In the genomic region with DNA sequence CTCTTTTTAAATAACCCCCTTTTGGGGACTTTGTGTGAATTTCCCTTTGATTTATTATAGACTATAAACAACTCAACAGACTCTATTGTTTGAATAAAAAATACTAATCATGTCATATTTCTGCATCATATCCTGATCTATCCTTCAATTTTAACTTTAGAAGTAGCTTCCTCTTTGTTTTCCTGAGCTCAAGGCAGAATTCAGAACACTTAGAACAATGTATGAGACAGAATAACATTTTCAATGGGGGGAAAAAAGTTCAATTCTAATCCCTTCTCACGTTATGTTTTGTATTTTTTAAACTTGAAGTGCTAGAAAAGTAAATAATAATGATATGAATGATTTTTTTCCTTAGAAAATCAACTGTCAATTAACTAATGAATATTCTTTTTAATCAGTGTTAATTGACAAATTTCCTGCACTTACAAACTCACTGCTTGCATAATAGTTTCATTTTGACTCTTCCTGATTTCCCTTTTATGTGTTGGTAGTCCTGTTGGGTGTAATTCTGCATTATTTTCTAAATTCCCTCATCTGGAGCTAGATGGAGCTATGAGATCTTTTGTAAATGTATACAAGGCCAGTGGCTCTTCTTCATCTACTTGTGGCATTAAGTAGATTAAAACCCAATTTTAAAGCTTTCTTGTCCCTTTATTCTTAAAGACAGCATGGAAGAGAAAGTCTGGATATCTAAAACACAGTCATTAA, we compare ENCODE assay signal across 8 cellular contexts.
DNase-seq lines count a peak whose midpoint lies in the region; ATAC-seq and TF ChIP-seq lines count a peak whose summit lies in the region.

No MANE protein-coding gene starts in this region.

- peak overlapping the region; percentile 34 for H3K27ac Mint-ChIP-seq in activated naive CD4-positive, alpha-beta T cell treated with anti-CD3 and anti-CD28 coated beads, Interleukin-2, amount 10 ng/mL, durations not matched to agents 7 days and 5 days
- peak overlapping the region; percentile 28 for H3K27ac Mint-ChIP-seq in endothelial cell (ENCODE audit: unreplicated experiment)
- no peak overlapping the region for H3K27ac Mint-ChIP-seq in effector memory CD8-positive, alpha-beta T cell

- H3K9me3 ChIP-seq in parathyroid adenoma (ENCODE audit: control insufficient read depth, low read length) = no peaks in the 10 kb centered on the region

- peaks cover 23% of the 10 kb centered on the region for H3K4me1 ChIP-seq in parathyroid adenoma

- DNase-seq in activated naive CD4-positive, alpha-beta T cell treated with anti-CD3 and anti-CD28 coated beads, Interleukin-2, amount 10 ng/mL, durations not matched to agents 7 days and 5 days = no peak
- DNase-seq in activated naive CD4-positive, alpha-beta T cell treated with Interleukin-2 at 50 U/mL for 16 hours = no peak
- DNase-seq in NCI-H82 (lab: John Stamatoyannopoulos, UW) (peak; percentile 67), endothelial cell (ENCODE audit: low spot score) (no peak), HEK293T (ENCODE audit: extremely low spot score) (no peak)
- DNase-seq in effector memory CD8-positive, alpha-beta T cell = no peak

- no peak overlapping the region for H3K4me3 ChIP-seq in parathyroid adenoma (ENCODE audit: low read depth, low read length)

- no peak overlapping the region for H3K9ac ChIP-seq in parathyroid adenoma

- no peak for TF ChIP-seq CTCF in endothelial cell (IDR thresholded peaks at IDR 0.05; ENCODE audit: unreplicated experiment)
- peak; percentile 34 for TF ChIP-seq CTCF in parathyroid adenoma (IDR thresholded peaks at IDR 0.05)

- H3K4me2 ChIP-seq in parathyroid adenoma (ENCODE audit: low read length) = no peak overlapping the region

- H3K4me3 Mint-ChIP-seq in activated naive CD4-positive, alpha-beta T cell treated with anti-CD3 and anti-CD28 coated beads, Interleukin-2, amount 10 ng/mL, durations not matched to agents 7 days and 5 days = no peak overlapping the region
- H3K4me3 Mint-ChIP-seq in endothelial cell (ENCODE audit: unreplicated experiment) = no peak overlapping the region
- H3K4me3 Mint-ChIP-seq in effector memory CD8-positive, alpha-beta T cell = no peak overlapping the region

- no peaks in the 10 kb centered on the region for H3K27me3 ChIP-seq in parathyroid adenoma (ENCODE audit: control insufficient read depth, insufficient read depth, low read length)

- peaks cover 2% of the 10 kb centered on the region for H3K79me2 ChIP-seq in parathyroid adenoma

- POLR2A ChIA-PET in HEK293T (lab: Yijun Ruan, JAX) = no interaction called here

- H3K9me3 Mint-ChIP-seq in activated naive CD4-positive, alpha-beta T cell treated with anti-CD3 and anti-CD28 coated beads, Interleukin-2, amount 10 ng/mL, durations not matched to agents 7 days and 5 days = peaks cover 17% of the 10 kb centered on the region
- H3K9me3 Mint-ChIP-seq in endothelial cell (ENCODE audit: unreplicated experiment) = no peaks in the 10 kb centered on the region
- no peaks in the 10 kb centered on the region for H3K9me3 Mint-ChIP-seq in effector memory CD8-positive, alpha-beta T cell

- H3K36me3 Mint-ChIP-seq in activated naive CD4-positive, alpha-beta T cell treated with anti-CD3 and anti-CD28 coated beads, Interleukin-2, amount 10 ng/mL, durations not matched to agents 7 days and 5 days = peaks cover 36% of the 10 kb centered on the region
- no peaks in the 10 kb centered on the region for H3K36me3 Mint-ChIP-seq in endothelial cell (ENCODE audit: low read depth, unreplicated experiment)
- H3K36me3 Mint-ChIP-seq in effector memory CD8-positive, alpha-beta T cell (ENCODE audit: insufficient read depth) = no peaks in the 10 kb centered on the region

- no peak overlapping the region for H2AFZ ChIP-seq in parathyroid adenoma

- H3K27me3 Mint-ChIP-seq in activated naive CD4-positive, alpha-beta T cell treated with anti-CD3 and anti-CD28 coated beads, Interleukin-2, amount 10 ng/mL, durations not matched to agents 7 days and 5 days = no peaks in the 10 kb centered on the region
- no peaks in the 10 kb centered on the region for H3K27me3 Mint-ChIP-seq in endothelial cell (ENCODE audit: unreplicated experiment)
- H3K27me3 Mint-ChIP-seq in effector memory CD8-positive, alpha-beta T cell = no peaks in the 10 kb centered on the region

- H3K36me3 ChIP-seq in parathyroid adenoma (ENCODE audit: control insufficient read depth, insufficient read depth, low read length) = no peaks in the 10 kb centered on the region

- H3K4me1 Mint-ChIP-seq in activated naive CD4-positive, alpha-beta T cell treated with anti-CD3 and anti-CD28 coated beads, Interleukin-2, amount 10 ng/mL, durations not matched to agents 7 days and 5 days = peaks cover 61% of the 10 kb centered on the region
- peaks cover 7% of the 10 kb centered on the region for H3K4me1 Mint-ChIP-seq in endothelial cell (ENCODE audit: unreplicated experiment)
- H3K4me1 Mint-ChIP-seq in effector memory CD8-positive, alpha-beta T cell (ENCODE audit: low read depth in 2 of 2) = no peaks in the 10 kb centered on the region

- no peak overlapping the region for H3K27ac ChIP-seq in parathyroid adenoma

- no peak for ATAC-seq in HG03342 (IDR thresholded peaks at IDR 0.05; ENCODE audit: unreplicated experiment)
- ATAC-seq in effector memory CD8-positive, alpha-beta T cell (replicated peaks) = no peak

- CTCF ChIA-PET in activated naive CD4-positive, alpha-beta T cell treated with anti-CD3 and anti-CD28 coated beads, Interleukin-2, amount 10 ng/mL, durations not matched to agents 7 days and 5 days (lab: Charles Lee) = interaction anchor here (0.5 to 6.7 kb wide), 11 partner anchors 97 to 811 kb away, joined by 3 to 44 read pairs (median 4); partner anchors contain the start of gene NRP2
- CTCF ChIA-PET in HEK293T (lab: Yijun Ruan, JAX) = interaction anchor here (0.6 to 1.2 kb wide), 2 partner anchors 794 to 804 kb away, joined by 3 to 4 read pairs; no protein-coding TSS in a partner anchor

TF ChIP-seq in HEK293T, 16 proteins besides CTCF, POLR2A, EP300 and RAD21:
- no peak for TF ChIP-seq CTBP1 (IDR thresholded peaks at IDR 0.05; ENCODE audit: borderline replicate concordance)
- no peak for TF ChIP-seq SUZ12 (IDR thresholded peaks at IDR 0.05)
- TF ChIP-seq L3MBTL2 (conservative IDR thresholded peaks at IDR 0.05) = no peak
- no peak for TF ChIP-seq ZNF384 (IDR thresholded peaks at IDR 0.05)
- TF ChIP-seq ARNT (IDR thresholded peaks at IDR 0.05) = no peak
- TF ChIP-seq TARDBP (IDR thresholded peaks at IDR 0.05) = no peak
- no peak for TF ChIP-seq PKNOX1 (IDR thresholded peaks at IDR 0.05)
- TF ChIP-seq ELF4 (IDR thresholded peaks at IDR 0.05) = no peak
- no peak for TF ChIP-seq FOXA1 (IDR thresholded peaks at IDR 0.05)
- TF ChIP-seq LEF1 (IDR thresholded peaks at IDR 0.05; ENCODE audit: borderline replicate concordance) = no peak
- TF ChIP-seq HDGF (IDR thresholded peaks at IDR 0.05; ENCODE audit: borderline replicate concordance) = no peak
- no peak for TF ChIP-seq NFRKB (IDR thresholded peaks at IDR 0.05)
- TF ChIP-seq FOXK2 (IDR thresholded peaks at IDR 0.05) = no peak
- no peak for TF ChIP-seq FOXM1 (IDR thresholded peaks at IDR 0.05; ENCODE audit: borderline replicate concordance)
- TF ChIP-seq SP1 (IDR thresholded peaks at IDR 0.05) = no peak

Comparison
In these comparisons a context has a peak if more than half of its experiments do, and no peak if none do; other contexts are left out.
1. H3K27ac Mint-ChIP-seq: peak in activated naive CD4-positive, alpha-beta T cell treated with anti-CD3 and anti-CD28 coated beads, Interleukin-2, amount 10 ng/mL, durations not matched to agents 7 days and 5 days (single experiment) and endothelial cell (single experiment); none in effector memory CD8-positive, alpha-beta T cell (0 of 2).